In genomic region chr16:26195225-26195624, GRCh38 we compare ENCODE assay signal across 13 cellular contexts.
DNase-seq lines count a peak whose midpoint lies in the region; ATAC-seq and TF ChIP-seq lines count a peak whose summit lies in the region.
"Had no signal": no experiment of that assay in that cellular context is flagged by ENCODE, and none has a peak within 500 bp of the region (broad histone marks: within the 10 kb centered on the region; RNA-seq: fewer than 3 reads in every experiment).

No MANE protein-coding gene starts in this region.

- TF ChIP-seq POLR2A in thyroid gland (IDR thresholded peaks at IDR 0.05): no peak

- no peaks in the 10 kb centered on the region for H3K27me3 Mint-ChIP-seq in WTC11 (ENCODE audit: low read depth)
- H3K27me3 Mint-ChIP-seq in MCF 10A (ENCODE audit: insufficient read depth, unreplicated experiment): no peaks in the 10 kb centered on the region

- peaks cover 0 to 3% (median 0%) of the 10 kb centered on the region in 11 donors for H3K9me3 ChIP-seq in heart right ventricle
- no peaks in the 10 kb centered on the region for H3K9me3 ChIP-seq in right cardiac atrium (ENCODE audit: control insufficient read depth, low read length)
- no peaks in the 10 kb centered on the region for H3K9me3 ChIP-seq in thyroid gland
- H3K9me3 ChIP-seq: A549 had no signal

- no peak overlapping the region for H3K4me3 Mint-ChIP-seq in WTC11
- no peak overlapping the region for H3K4me3 Mint-ChIP-seq in MCF 10A (ENCODE audit: unreplicated experiment)
- H3K4me3 Mint-ChIP-seq: CD4-positive, CD25-positive, alpha-beta regulatory T cell; HFFc6 had no signal

- H3K9me3 Mint-ChIP-seq in WTC11: peaks cover 12% of the 10 kb centered on the region
- peaks cover 63% of the 10 kb centered on the region for H3K9me3 Mint-ChIP-seq in MCF 10A (ENCODE audit: unreplicated experiment)

- peak in 1 of 2 donors; percentile 24 for DNase-seq in heart right ventricle
- DNase-seq in right cardiac atrium: no peak
- DNase-seq in WTC11 (ENCODE audit: low spot score): no peak
- peak; percentile 29 for DNase-seq in iPS-NIHi11 (ENCODE audit: low spot score)
- DNase-seq in thyroid gland: peak; percentile 24 to 26
- no peak for DNase-seq in MCF 10A (ENCODE audit: unreplicated experiment)
- DNase-seq: Calu3; CD4-positive, CD25-positive, alpha-beta regulatory T cell; DMS 273 treated with DMSO at 0.1 percent for 48 hours; HCEC 1CT; HFFc6 had no signal

- CTCF ChIA-PET in WTC11 (lab: Charles Lee) (no interaction called here), MCF 10A (lab: Yijun Ruan, JAX) (interaction anchor here (0.6 to 0.7 kb wide), 2 partner anchors 16 to 1261 kb away, joined by 3 read pairs; no protein-coding TSS in a partner anchor)

- BruUV-seq in MCF 10A (replicated peaks; lab: Mats Ljungman, UMichigan): no TSS peak

- no peaks in the 10 kb centered on the region for H3K36me3 Mint-ChIP-seq in WTC11
- no peaks in the 10 kb centered on the region for H3K36me3 Mint-ChIP-seq in MCF 10A (ENCODE audit: insufficient read depth, unreplicated experiment)
- H3K36me3 Mint-ChIP-seq: CD4-positive, CD25-positive, alpha-beta regulatory T cell had no signal

- POLR2A ChIA-PET in WTC11 (lab: Charles Lee): no interaction called here
- POLR2A ChIA-PET in MCF 10A (lab: Yijun Ruan, JAX): no interaction called here

- 37 to 48% methylated on average over 3 of the region's 3 CpGs for WGBS in heart right ventricle, 2 donors
- 47% methylated on average over 3 of the region's 3 CpGs for WGBS in right cardiac atrium
- 24 to 30% methylated on average over 3 of the region's 3 CpGs for WGBS in thyroid gland, 2 donors

- H3K36me3 ChIP-seq in heart right ventricle (no peaks in the 10 kb centered on the region), thyroid gland (no peaks in the 10 kb centered on the region)

- H3K4me1 ChIP-seq in heart right ventricle (peaks cover 0 to 37% (median 9%) of the 10 kb centered on the region in 9 donors), right cardiac atrium (ENCODE audit: control insufficient read depth, insufficient read depth, low read length) (no peaks in the 10 kb centered on the region), thyroid gland (peaks cover 0 to 12% of the 10 kb centered on the region in 2 donors)
- H3K4me1 ChIP-seq: A549 had no signal

- H3K27ac ChIP-seq in heart right ventricle (peak overlapping the region in 4 of 10 donors; percentile 9 to 68 (median 50)), right cardiac atrium (ENCODE audit: low read length) (no peak overlapping the region), thyroid gland (no peak overlapping the region)
- H3K27ac ChIP-seq: A549 had no signal

- H3K27ac Mint-ChIP-seq in WTC11 (no peak overlapping the region), MCF 10A (ENCODE audit: low read depth, unreplicated experiment) (no peak overlapping the region)
- H3K27ac Mint-ChIP-seq: CD4-positive, CD25-positive, alpha-beta regulatory T cell; HFFc6 had no signal

- H3K27me3 ChIP-seq in heart right ventricle (no peaks in the 10 kb centered on the region), right cardiac atrium (ENCODE audit: control insufficient read depth, insufficient read depth) (no peaks in the 10 kb centered on the region), thyroid gland (no peaks in the 10 kb centered on the region)

- intact Hi-C loops in heart right ventricle (cut with DNase I): no loop called here
- intact Hi-C loops in right cardiac atrium (cut with DNase I): no loop called here
- intact Hi-C loops in thyroid gland (cut with DNase I): no loop called here
- intact Hi-C loops in MCF 10A (cut with micrococcal nuclease): no loop called here

- TF ChIP-seq CTCF in heart right ventricle (IDR thresholded peaks at IDR 0.05): no peak
- TF ChIP-seq CTCF in WTC11 (IDR thresholded peaks at IDR 0.05): no peak
- no peak for TF ChIP-seq CTCF in thyroid gland (IDR thresholded peaks at IDR 0.05)
- no peak for TF ChIP-seq CTCF in MCF 10A (IDR thresholded peaks at IDR 0.05; ENCODE audit: unreplicated experiment)

- H3K4me1 Mint-ChIP-seq in WTC11: peaks cover 11% of the 10 kb centered on the region
- no peaks in the 10 kb centered on the region for H3K4me1 Mint-ChIP-seq in MCF 10A (ENCODE audit: insufficient read depth, unreplicated experiment)
- H3K4me1 Mint-ChIP-seq: CD4-positive, CD25-positive, alpha-beta regulatory T cell had no signal

- ATAC-seq in heart right ventricle (peak in 5 of 8 donors; percentile 41 to 87 (median 78)), right cardiac atrium (no peak), WTC11 (0 out of 2 replicates have a peak, but pooled peaks have one; percentile 20)
- ATAC-seq in activated CD4-positive, CD25-positive, alpha-beta regulatory T cell treated with anti-CD3 and anti-CD28 coated beads, Interleukin-2, amount 50 U/mL, for 24 hours: no peak
- ATAC-seq: A549 had no signal

- no peak overlapping the region for H3K4me3 ChIP-seq in heart right ventricle
- H3K4me3 ChIP-seq in right cardiac atrium (ENCODE audit: low read length): no peak overlapping the region
- no peak overlapping the region for H3K4me3 ChIP-seq in thyroid gland (replicated peaks in 1 of 3)
- H3K4me3 ChIP-seq: A549 had no signal

TF ChIP-seq in WTC11, 78 proteins besides CTCF, POLR2A, EP300 and RAD21 (continues in another document):
- TF ChIP-seq ATF2 (CRISPR knock-in tag; IDR thresholded peaks at IDR 0.05; ENCODE audit: borderline replicate concordance, low read depth) (no peak), TEAD1 (CRISPR knock-in tag; IDR thresholded peaks at IDR 0.05) (no peak), ESRRA (CRISPR knock-in tag; IDR thresholded peaks at IDR 0.05; ENCODE audit: borderline replicate concordance) (no peak), GABPB1 (CRISPR knock-in tag; IDR thresholded peaks at IDR 0.05) (no peak), MYBL2 (CRISPR knock-in tag; IDR thresholded peaks at IDR 0.05) (no peak), ZBTB43 (CRISPR knock-in tag; IDR thresholded peaks at IDR 0.05) (no peak), TCF7 (CRISPR knock-in tag; IDR thresholded peaks at IDR 0.05; ENCODE audit: low read depth) (no peak), OVOL2 (CRISPR knock-in tag; IDR thresholded peaks at IDR 0.05; ENCODE audit: borderline replicate concordance) (no peak), ZNF121 (CRISPR knock-in tag; IDR thresholded peaks at IDR 0.05) (no peak), ZNF512 (CRISPR knock-in tag; IDR thresholded peaks at IDR 0.05; ENCODE audit: borderline replicate concordance) (no peak), E2F4 (CRISPR knock-in tag; IDR thresholded peaks at IDR 0.05; ENCODE audit: borderline replicate concordance, low read depth) (no peak), ZNF232 (CRISPR knock-in tag; IDR thresholded peaks at IDR 0.05) (no peak)

Comparison
In these comparisons a context has a peak if more than half of its experiments do, and no peak if none do; other contexts are left out.
1. ATAC-seq: peak in heart right ventricle (5 of 8) and WTC11 (single experiment); none in right cardiac atrium (0 of 2) and activated CD4-positive, CD25-positive, alpha-beta regulatory T cell treated with anti-CD3 and anti-CD28 coated beads, Interleukin-2, amount 50 U/mL, for 24 hours (0 of 2).
2. DNase-seq: peak in iPS-NIHi11 (single experiment) and thyroid gland (2 of 2); none in right cardiac atrium (0 of 3), WTC11 (single experiment) and MCF 10A (single experiment).